ENCODE assay signal across 2 cellular contexts in genomic region chr5:59249160-59249559, GRCh38.
TF ChIP-seq lines count a peak whose summit lies in the region.

No MANE protein-coding gene starts in this region.

TF ChIP-seq in SK-N-SH treated with all-trans-retinoic acid at 6 μM for 48 hours, 23 proteins besides CTCF, POLR2A, EP300 and RAD21:
- TF ChIP-seq, protein P1, sequence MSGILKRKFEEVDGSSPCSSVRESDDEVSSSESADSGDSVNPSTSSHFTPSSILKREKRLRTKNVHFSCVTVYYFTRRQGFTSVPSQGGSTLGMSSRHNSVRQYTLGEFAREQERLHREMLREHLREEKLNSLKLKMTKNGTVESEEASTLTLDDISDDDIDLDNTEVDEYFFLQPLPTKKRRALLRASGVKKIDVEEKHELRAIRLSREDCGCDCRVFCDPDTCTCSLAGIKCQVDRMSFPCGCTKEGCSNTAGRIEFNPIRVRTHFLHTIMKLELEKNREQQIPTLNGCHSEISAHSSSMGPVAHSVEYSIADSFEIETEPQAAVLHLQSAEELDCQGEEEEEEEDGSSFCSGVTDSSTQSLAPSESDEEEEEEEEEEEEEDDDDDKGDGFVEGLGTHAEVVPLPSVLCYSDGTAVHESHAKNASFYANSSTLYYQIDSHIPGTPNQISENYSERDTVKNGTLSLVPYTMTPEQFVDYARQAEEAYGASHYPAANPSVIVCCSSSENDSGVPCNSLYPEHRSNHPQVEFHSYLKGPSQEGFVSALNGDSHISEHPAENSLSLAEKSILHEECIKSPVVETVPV (CRISPR knock-in tag; IDR thresholded peaks at IDR 0.05) = no peak
- no peak for TF ChIP-seq ZNF8 (CRISPR knock-in tag; IDR thresholded peaks at IDR 0.05)
- no peak for TF ChIP-seq OSR1 (CRISPR knock-in tag; IDR thresholded peaks at IDR 0.05)
- TF ChIP-seq, protein P2, sequence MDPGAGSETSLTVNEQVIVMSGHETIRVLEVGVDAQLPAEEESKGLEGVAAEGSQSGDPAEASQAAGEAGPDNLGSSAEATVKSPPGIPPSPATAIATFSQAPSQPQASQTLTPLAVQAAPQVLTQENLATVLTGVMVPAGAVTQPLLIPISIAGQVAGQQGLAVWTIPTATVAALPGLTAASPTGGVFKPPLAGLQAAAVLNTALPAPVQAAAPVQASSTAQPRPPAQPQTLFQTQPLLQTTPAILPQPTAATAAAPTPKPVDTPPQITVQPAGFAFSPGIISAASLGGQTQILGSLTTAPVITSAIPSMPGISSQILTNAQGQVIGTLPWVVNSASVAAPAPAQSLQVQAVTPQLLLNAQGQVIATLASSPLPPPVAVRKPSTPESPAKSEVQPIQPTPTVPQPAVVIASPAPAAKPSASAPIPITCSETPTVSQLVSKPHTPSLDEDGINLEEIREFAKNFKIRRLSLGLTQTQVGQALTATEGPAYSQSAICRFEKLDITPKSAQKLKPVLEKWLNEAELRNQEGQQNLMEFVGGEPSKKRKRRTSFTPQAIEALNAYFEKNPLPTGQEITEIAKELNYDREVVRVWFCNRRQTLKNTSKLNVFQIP (CRISPR knock-in tag; IDR thresholded peaks at IDR 0.05; ENCODE audit: borderline replicate concordance, low read depth) = no peak
- no peak for TF ChIP-seq ZNF70 (CRISPR knock-in tag; IDR thresholded peaks at IDR 0.05)
- TF ChIP-seq PPARA (CRISPR knock-in tag; IDR thresholded peaks at IDR 0.05; ENCODE audit: borderline replicate concordance) = no peak
- TF ChIP-seq, protein P3, sequence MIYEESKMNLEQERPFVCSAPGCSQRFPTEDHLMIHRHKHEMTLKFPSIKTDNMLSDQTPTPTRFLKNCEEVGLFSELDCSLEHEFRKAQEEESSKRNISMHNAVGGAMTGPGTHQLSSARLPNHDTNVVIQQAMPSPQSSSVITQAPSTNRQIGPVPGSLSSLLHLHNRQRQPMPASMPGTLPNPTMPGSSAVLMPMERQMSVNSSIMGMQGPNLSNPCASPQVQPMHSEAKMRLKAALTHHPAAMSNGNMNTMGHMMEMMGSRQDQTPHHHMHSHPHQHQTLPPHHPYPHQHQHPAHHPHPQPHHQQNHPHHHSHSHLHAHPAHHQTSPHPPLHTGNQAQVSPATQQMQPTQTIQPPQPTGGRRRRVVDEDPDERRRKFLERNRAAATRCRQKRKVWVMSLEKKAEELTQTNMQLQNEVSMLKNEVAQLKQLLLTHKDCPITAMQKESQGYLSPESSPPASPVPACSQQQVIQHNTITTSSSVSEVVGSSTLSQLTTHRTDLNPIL (CRISPR knock-in tag; IDR thresholded peaks at IDR 0.05; ENCODE audit: low read depth) = no peak
- TF ChIP-seq ISL1 (CRISPR knock-in tag; IDR thresholded peaks at IDR 0.05) = no peak
- no peak for TF ChIP-seq ZNF565 (CRISPR knock-in tag; conservative IDR thresholded peaks at IDR 0.05; ENCODE audit: low read depth)
- TF ChIP-seq ARNTL (CRISPR knock-in tag; IDR thresholded peaks at IDR 0.05; ENCODE audit: borderline replicate concordance, low read depth) = no peak

TF ChIP-seq in SK-N-SH, 30 proteins besides CTCF, POLR2A, EP300 and RAD21 (continued from another document):
- TF ChIP-seq REST (IDR thresholded peaks at IDR 0.05; ENCODE audit: low read depth, low read length) = no peak
- TF ChIP-seq CHD2 (IDR thresholded peaks at IDR 0.05; ENCODE audit: low read length, partially characterized antibody) = no peak
- TF ChIP-seq GATA2 (CRISPR knock-in tag; IDR thresholded peaks at IDR 0.05) = no peak
- TF ChIP-seq, protein P4, sequence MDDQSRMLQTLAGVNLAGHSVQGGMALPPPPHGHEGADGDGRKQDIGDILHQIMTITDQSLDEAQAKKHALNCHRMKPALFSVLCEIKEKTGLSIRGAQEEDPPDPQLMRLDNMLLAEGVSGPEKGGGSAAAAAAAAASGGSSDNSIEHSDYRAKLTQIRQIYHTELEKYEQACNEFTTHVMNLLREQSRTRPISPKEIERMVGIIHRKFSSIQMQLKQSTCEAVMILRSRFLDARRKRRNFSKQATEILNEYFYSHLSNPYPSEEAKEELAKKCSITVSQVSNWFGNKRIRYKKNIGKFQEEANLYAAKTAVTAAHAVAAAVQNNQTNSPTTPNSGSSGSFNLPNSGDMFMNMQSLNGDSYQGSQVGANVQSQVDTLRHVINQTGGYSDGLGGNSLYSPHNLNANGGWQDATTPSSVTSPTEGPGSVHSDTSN (IDR thresholded peaks at IDR 0.05) = no peak
- TF ChIP-seq USF1 (IDR thresholded peaks at IDR 0.05; ENCODE audit: borderline replicate concordance, low read depth) = no peak
- no peak for TF ChIP-seq NFIC (IDR thresholded peaks at IDR 0.05; ENCODE audit: borderline replicate concordance)
- no peak for TF ChIP-seq ZBTB33 (IDR thresholded peaks at IDR 0.05; ENCODE audit: borderline replicate concordance, low read depth)
- no peak for TF ChIP-seq MAX (IDR thresholded peaks at IDR 0.05; ENCODE audit: low read depth)
- TF ChIP-seq EZH2phosphoT487 (IDR thresholded peaks at IDR 0.05; ENCODE audit: borderline replicate concordance, low read depth) = no peak
- TF ChIP-seq NRF1 (IDR thresholded peaks at IDR 0.05; ENCODE audit: low read depth, low read length) = no peak
- no peak for TF ChIP-seq TCF12 (IDR thresholded peaks at IDR 0.05)
- no peak for TF ChIP-seq POLR2AphosphoS5 (IDR thresholded peaks at IDR 0.05; ENCODE audit: low read depth, low read length)
